Comparison of ENCODE assay signal across 23 cellular contexts in the genomic region with DNA sequence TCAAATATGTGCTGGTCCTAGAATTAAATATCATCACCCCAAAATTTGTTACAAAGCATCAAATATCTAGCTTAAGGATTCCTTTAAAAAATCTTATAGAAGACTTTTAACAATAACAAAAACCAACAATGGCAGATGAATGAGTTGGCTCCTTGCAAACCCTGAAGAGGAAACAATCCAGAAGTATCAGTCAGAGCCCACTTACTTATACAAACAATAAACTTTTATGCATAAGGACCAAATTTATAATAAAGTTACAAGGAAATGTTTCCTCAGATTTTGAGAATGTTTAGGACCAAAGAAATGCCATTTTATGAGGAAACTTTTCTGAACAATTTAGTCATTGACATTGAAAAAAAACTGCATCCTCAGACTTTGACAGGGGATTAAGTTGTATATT. TPM values are rescaled to one million over a fixed set of nuclear protein-coding genes. Genes with fewer than 3 reads are reported as not detected.
"Had no signal": no experiment of that assay in that cellular context is flagged by ENCODE, and none has a peak within 500 bp of the region (broad histone marks: within the 10 kb centered on the region; RNA-seq: fewer than 3 reads in every experiment).

No MANE protein-coding gene starts in this region.

- H3K9ac ChIP-seq: KMS-11, SK-N-SH had no signal

- H3K27ac ChIP-seq: KMS-11, RWPE1 had no signal

- ATAC-seq: HepG2, K562, Panc1, T-cell had no signal

- H3K4me3 ChIP-seq: K562 had no signal

- DNase-seq: Kasumi-1, MM.1S, NCI-H1092 treated with DMSO at 0.1 percent for 48 hours, NCI-H1436, NCI-H187, NCI-H2029, NCI-H2081 treated with DMSO at 0.1 percent for 48 hours, NCI-H2171, NCI-H226, NCI-H446, NCI-H510A, NCI-H524 treated with DMSO at 0.1 percent for 48 hours, NCI-H69, NCI-H774, SHP77, SK-N-SH, SW 1271, T-cell had no signal

- H3K9me3 ChIP-seq: SK-N-SH had no signal

RNA-seq across cellular contexts. Expression of gene LPAR3, which starts 52.7 kb away (rescaled TPM):
- total RNA-seq: HepG2 had no signal
